Comparison of ENCODE assay signal across 20 cellular contexts in the genomic region with DNA sequence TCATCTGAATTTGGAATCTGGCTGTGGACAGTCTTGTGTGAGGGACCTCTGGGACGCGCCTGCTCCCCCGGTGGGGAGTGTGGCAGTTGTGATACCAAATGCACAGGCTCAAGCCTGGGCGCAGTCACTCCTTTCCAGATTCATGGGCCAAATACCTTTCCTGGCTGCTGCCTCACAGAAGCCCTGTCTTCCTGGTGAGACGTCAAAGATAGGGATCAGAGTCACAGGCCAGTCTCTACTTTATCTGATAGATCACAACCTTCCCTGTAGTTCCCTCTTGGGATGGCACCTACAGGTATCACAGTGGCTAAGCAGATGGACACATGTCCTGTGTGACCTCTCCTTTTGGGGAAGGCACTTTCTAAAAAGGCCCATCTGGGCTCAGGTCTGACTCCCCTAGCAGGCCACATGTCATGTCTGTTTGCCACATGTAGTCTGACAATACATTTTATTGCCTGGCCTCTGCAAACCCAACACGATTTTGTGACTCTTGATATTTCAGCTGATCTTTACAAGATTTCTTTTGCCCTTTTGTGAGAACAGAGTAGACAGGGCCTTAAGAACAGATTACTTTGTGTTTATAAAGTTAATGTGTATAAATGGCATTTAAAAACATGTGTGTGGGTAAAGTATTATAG.
DNase-seq lines count a peak whose midpoint lies in the region; TF ChIP-seq lines count a peak whose summit lies in the region.
"Had no signal": no experiment of that assay in that cellular context is flagged by ENCODE, and none has a peak within 500 bp of the region (broad histone marks: within the 10 kb centered on the region; RNA-seq: fewer than 3 reads in every experiment).

No MANE protein-coding gene starts in this region.

- H3K9me3 Mint-ChIP-seq in endodermal cell (no peaks in the 10 kb centered on the region), nephron progenitor cell (peaks cover 7% of the 10 kb centered on the region)
- H3K9me3 Mint-ChIP-seq: activated CD4-positive, alpha-beta T cell treated with anti-CD3 and anti-CD28 coated beads, Interleukin-2, amount 10 ng/mL, durations not matched to agents 7 days and 5 days; activated T-cell treated with anti-CD3 and anti-CD28 coated beads, Interleukin-2, amount 50 U/mL, for 72 hours; CD8-positive, alpha-beta T cell had no signal

- H3K4me1 ChIP-seq in endodermal cell (ENCODE audit: control insufficient read depth, insufficient read depth, low read length) (peaks cover 10% of the 10 kb centered on the region), right atrium auricular region (no peaks in the 10 kb centered on the region)
- H3K4me1 ChIP-seq: tibial artery had no signal

- H3K9me3 ChIP-seq in endodermal cell (ENCODE audit: control insufficient read depth, low read length) (no peaks in the 10 kb centered on the region), right atrium auricular region (no peaks in the 10 kb centered on the region)
- H3K9me3 ChIP-seq: tibial artery had no signal

- H3K4me3 ChIP-seq in endodermal cell (ENCODE audit: low read length): no peak overlapping the region
- H3K4me3 ChIP-seq in right atrium auricular region: no peak overlapping the region
- H3K4me3 ChIP-seq: PC-9, tibial artery had no signal

- H3K27me3 ChIP-seq in endodermal cell (ENCODE audit: control insufficient read depth, insufficient read depth, low read length, poor library complexity, severe bottlenecking): no peaks in the 10 kb centered on the region
- no peaks in the 10 kb centered on the region for H3K27me3 ChIP-seq in right atrium auricular region
- H3K27me3 ChIP-seq: tibial artery had no signal

- no peaks in the 10 kb centered on the region for H3K36me3 ChIP-seq in endodermal cell (ENCODE audit: control insufficient read depth, insufficient read depth, low read length)
- H3K36me3 ChIP-seq in right atrium auricular region: no peaks in the 10 kb centered on the region
- H3K36me3 ChIP-seq: tibial artery had no signal

- peak; percentile 50 for DNase-seq in ELF-1 (ENCODE audit: low read depth, low spot score)
- peak; percentile 40 for DNase-seq in NCI-H69 (lab: John Stamatoyannopoulos, UW)
- DNase-seq in endodermal cell: peak; percentile 57
- DNase-seq in nephron progenitor cell: no peak
- no peak for DNase-seq in right atrium auricular region (ENCODE audit: low spot score)
- DNase-seq in head of caudate nucleus: no peak
- DNase-seq in KG1 (lab: John Stamatoyannopoulos, UW): no peak
- no peak for DNase-seq in NCI-H774 (lab: John Stamatoyannopoulos, UW)
- DNase-seq: activated CD4-positive, alpha-beta T cell treated with anti-CD3 and anti-CD28 coated beads, Interleukin-2, amount 10 ng/mL, durations not matched to agents 7 days and 5 days; activated naive CD4-positive, alpha-beta T cell treated with Interleukin-2 at 50 U/mL for 16 hours; activated T-cell treated with anti-CD3 and anti-CD28 coated beads, Interleukin-2, amount 50 U/mL, for 72 hours; CD8-positive, alpha-beta T cell; cerebellar nuclear complex; HCEC 1CT; mammary epithelial cell; NCI-H146; NK-92 treated with Interleukin-12 subunit alpha and Interleukin-12 subunit beta, amount 100 ng/mL, for 24 hours; PC-9; tibial artery had no signal

- WGBS in endodermal cell (ENCODE audit: insufficient coverage in 1 of 2, insufficient read length in 1 of 2), 2 experiments: 81 to 83% methylated on average over 2 to 6 of the region's 6 CpGs

- H3K9ac ChIP-seq in endodermal cell (ENCODE audit: extremely low read depth, low read length, poor library complexity, severe bottlenecking): no peak overlapping the region

- H3K27ac ChIP-seq in endodermal cell (ENCODE audit: low read depth, low read length): peak overlapping the region; percentile 95
- no peak overlapping the region for H3K27ac ChIP-seq in right atrium auricular region
- H3K27ac ChIP-seq: PC-9, tibial artery had no signal

- no peaks in the 10 kb centered on the region for H3K36me3 Mint-ChIP-seq in endodermal cell (ENCODE audit: low read depth)
- H3K36me3 Mint-ChIP-seq in nephron progenitor cell (ENCODE audit: low read depth): peaks cover 16% of the 10 kb centered on the region
- H3K36me3 Mint-ChIP-seq: CD8-positive, alpha-beta T cell had no signal

- H3K27ac Mint-ChIP-seq in endodermal cell (peak overlapping the region; percentile 15), nephron progenitor cell (peak overlapping the region; percentile 97)
- H3K27ac Mint-ChIP-seq: activated CD4-positive, alpha-beta T cell treated with anti-CD3 and anti-CD28 coated beads, Interleukin-2, amount 10 ng/mL, durations not matched to agents 7 days and 5 days; activated T-cell treated with anti-CD3 and anti-CD28 coated beads, Interleukin-2, amount 50 U/mL, for 72 hours; B cell; CD8-positive, alpha-beta T cell had no signal

- TF ChIP-seq CTCF in endodermal cell (conservative IDR thresholded peaks at IDR 0.05) (no peak), nephron progenitor cell (IDR thresholded peaks at IDR 0.05) (no peak), right atrium auricular region (IDR thresholded peaks at IDR 0.05) (no peak)

- H3K4me1 Mint-ChIP-seq in endodermal cell (peaks cover 12% of the 10 kb centered on the region), nephron progenitor cell (peaks cover 67% of the 10 kb centered on the region)
- H3K4me1 Mint-ChIP-seq: activated CD4-positive, alpha-beta T cell treated with anti-CD3 and anti-CD28 coated beads, Interleukin-2, amount 10 ng/mL, durations not matched to agents 7 days and 5 days; B cell had no signal

- H3K27me3 Mint-ChIP-seq in endodermal cell (ENCODE audit: insufficient read depth) (no peaks in the 10 kb centered on the region), nephron progenitor cell (ENCODE audit: low read depth, poor library complexity) (peaks cover 4% of the 10 kb centered on the region)

- intact Hi-C loops in head of caudate nucleus (cut with DNase I): no loop called here

- no peak overlapping the region for H3K4me3 Mint-ChIP-seq in endodermal cell
- H3K4me3 Mint-ChIP-seq in nephron progenitor cell: peak overlapping the region; percentile 69
- H3K4me3 Mint-ChIP-seq: activated CD4-positive, alpha-beta T cell treated with anti-CD3 and anti-CD28 coated beads, Interleukin-2, amount 10 ng/mL, durations not matched to agents 7 days and 5 days; activated T-cell treated with anti-CD3 and anti-CD28 coated beads, Interleukin-2, amount 50 U/mL, for 72 hours; B cell; CD8-positive, alpha-beta T cell had no signal

Comparison
In these comparisons a context has a peak if more than half of its experiments do, and no peak if none do; other contexts are left out.
1. DNase-seq: peak in ELF-1 (single experiment), NCI-H69 (single experiment) and endodermal cell (single experiment); none in nephron progenitor cell (single experiment), right atrium auricular region (single experiment), head of caudate nucleus (0 of 42), KG1 (single experiment) and NCI-H774 (single experiment).